Comparison of ENCODE assay signal across 29 cellular contexts in the genomic region with DNA sequence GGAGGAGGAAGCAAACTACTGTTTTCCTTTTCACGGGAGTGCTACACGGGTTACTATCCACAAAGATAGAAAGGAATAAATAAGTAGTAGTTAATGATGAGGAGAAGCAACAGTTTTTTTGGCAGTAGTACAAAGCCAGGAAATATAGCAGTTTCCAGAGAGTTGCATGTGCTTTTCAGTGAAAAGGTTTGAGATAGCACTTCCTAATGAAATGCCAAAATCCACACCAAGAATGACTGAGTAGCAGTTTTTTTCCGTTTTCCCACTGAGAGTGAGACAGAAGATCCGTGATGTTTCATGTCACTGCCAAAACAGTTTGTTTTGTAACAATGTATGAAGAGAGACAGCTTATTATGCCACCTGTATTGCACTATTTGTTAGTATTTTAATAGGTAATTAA.
"Had no signal": no experiment of that assay in that cellular context is flagged by ENCODE, and none has a peak within 500 bp of the region (broad histone marks: within the 10 kb centered on the region; RNA-seq: fewer than 3 reads in every experiment).

No MANE protein-coding gene starts in this region.

- DNase-seq: caudate nucleus; cerebellar nuclear complex; cortex of kidney; effector CD8-positive, alpha-beta T cell; endodermal cell; erythroblast; esophagus squamous epithelium; hypothalamus; immature natural killer cell; islet precursor cell; kidney glomerular epithelial cell; left colon; mammary epithelial cell; mesendoderm; midbrain; naive thymus-derived CD4-positive, alpha-beta T cell; nucleus accumbens; retina; stimulated activated CD4-positive, alpha-beta T cell treated with anti-CD3 and anti-CD28 coated beads, Interleukin-15, amount 100 ng/mL, for 24 hours; stimulated activated CD4-positive, alpha-beta T cell treated with anti-CD3 and anti-CD28 coated beads, Interleukin-2, amount 100 ng/mL, for 48 hours; stimulated activated naive B cell treated with anti-CD40 and anti-IgM and Interleukin-4, amounts not matched to agents 10 μg/mL and 1 μg/mL and 100 μg/mL, for 72 hours; upper lobe of left lung had no signal

- H3K4me2 ChIP-seq: neural progenitor cell had no signal

- H3K4me3 ChIP-seq: esophagus squamous epithelium, neural progenitor cell, prostate gland, skin epidermis, thoracic aorta, tibial nerve, upper lobe of left lung had no signal

- FAIRE-seq: frontal cortex, urothelium cell line had no signal

- H3K27ac ChIP-seq: esophagus squamous epithelium, neural progenitor cell, prostate gland, skin epidermis, thoracic aorta, tibial nerve, upper lobe of left lung had no signal

- H3K27me3 ChIP-seq: esophagus squamous epithelium, neural progenitor cell, tibial nerve, upper lobe of left lung had no signal

- H3K36me3 ChIP-seq: esophagus squamous epithelium, neural progenitor cell, prostate gland, thoracic aorta, tibial nerve, upper lobe of left lung had no signal

- H3K9me3 ChIP-seq: esophagus squamous epithelium, prostate gland, thoracic aorta, tibial nerve, upper lobe of left lung had no signal

- H2AFZ ChIP-seq: neural progenitor cell had no signal

- H3K4me1 ChIP-seq: esophagus squamous epithelium, prostate gland, upper lobe of left lung had no signal

- ATAC-seq: left colon; naive thymus-derived CD4-positive, alpha-beta T cell; stimulated activated naive B cell treated with anti-CD40 and anti-IgM and Interleukin-4, amounts not matched to agents 10 μg/mL and 1 μg/mL and 100 μg/mL, for 72 hours had no signal

- H3K9ac ChIP-seq: neural progenitor cell had no signal
